2 cellular contexts compared by ENCODE assay signal in the genomic region with DNA sequence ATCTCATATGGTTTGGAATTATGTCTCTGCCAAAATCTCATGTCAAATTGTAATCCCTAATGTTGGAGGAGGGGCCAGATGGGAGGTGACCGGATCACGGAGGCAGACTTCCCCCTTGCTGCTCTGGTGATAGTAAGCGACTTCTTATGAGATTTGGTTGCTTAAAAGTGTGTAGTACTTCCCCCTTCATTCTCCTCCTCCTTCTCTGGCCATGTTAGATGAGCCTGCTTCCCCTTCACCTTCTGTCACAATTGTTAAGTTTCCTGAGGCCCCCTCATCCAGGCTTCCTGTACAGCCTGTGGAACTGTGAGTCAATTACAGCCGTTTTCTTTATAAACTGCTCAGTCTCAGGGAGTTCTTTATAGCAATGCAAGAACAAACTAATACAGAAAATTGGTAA.
TF ChIP-seq lines count a peak whose summit lies in the region.

No MANE protein-coding gene starts in this region.

TF ChIP-seq in GM12878, 131 proteins besides CTCF, POLR2A, EP300 and RAD21 (continued from another document):
- TF ChIP-seq, protein P1, sequence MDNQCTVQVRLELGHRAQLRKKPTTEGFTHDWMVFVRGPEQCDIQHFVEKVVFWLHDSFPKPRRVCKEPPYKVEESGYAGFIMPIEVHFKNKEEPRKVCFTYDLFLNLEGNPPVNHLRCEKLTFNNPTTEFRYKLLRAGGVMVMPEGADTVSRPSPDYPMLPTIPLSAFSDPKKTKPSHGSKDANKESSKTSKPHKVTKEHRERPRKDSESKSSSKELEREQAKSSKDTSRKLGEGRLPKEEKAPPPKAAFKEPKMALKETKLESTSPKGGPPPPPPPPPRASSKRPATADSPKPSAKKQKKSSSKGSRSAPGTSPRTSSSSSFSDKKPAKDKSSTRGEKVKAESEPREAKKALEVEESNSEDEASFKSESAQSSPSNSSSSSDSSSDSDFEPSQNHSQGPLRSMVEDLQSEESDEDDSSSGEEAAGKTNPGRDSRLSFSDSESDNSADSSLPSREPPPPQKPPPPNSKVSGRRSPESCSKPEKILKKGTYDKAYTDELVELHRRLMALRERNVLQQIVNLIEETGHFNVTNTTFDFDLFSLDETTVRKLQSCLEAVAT (IDR thresholded peaks at IDR 0.05) = no peak
- TF ChIP-seq SIX5 (IDR thresholded peaks at IDR 0.05; ENCODE audit: low read depth, low read length, severe bottlenecking) (no peak), JUND (IDR thresholded peaks at IDR 0.05; ENCODE audit: low read depth, low read length) (no peak), MTA3 (IDR thresholded peaks at IDR 0.05; ENCODE audit: borderline replicate concordance, low read length) (no peak), DPF2 (IDR thresholded peaks at IDR 0.05) (no peak), RBBP5 (conservative IDR thresholded peaks at IDR 0.05) (no peak), BACH1 (IDR thresholded peaks at IDR 0.05; ENCODE audit: borderline replicate concordance) (no peak), EGR1 (IDR thresholded peaks at IDR 0.05; ENCODE audit: borderline replicate concordance in 1 of 2, low read depth in 2 of 2, low read length in 2 of 2) (no peak), CHD2 (IDR thresholded peaks at IDR 0.05; ENCODE audit: borderline replicate concordance, low read depth, low read length) (no peak), MYB (IDR thresholded peaks at IDR 0.05; ENCODE audit: borderline replicate concordance, low read depth, low read length) (no peak), POLR2AphosphoS5 (IDR thresholded peaks at IDR 0.05; ENCODE audit: low read length) (no peak), KDM1A (IDR thresholded peaks at IDR 0.05; ENCODE audit: borderline replicate concordance) (no peak), CBFB (IDR thresholded peaks at IDR 0.05; ENCODE audit: low read depth) (no peak), IKZF2 (IDR thresholded peaks at IDR 0.05) (no peak), RUNX3 (IDR thresholded peaks at IDR 0.05; ENCODE audit: low read length) (no peak), ATF7 (IDR thresholded peaks at IDR 0.05; ENCODE audit: low read depth) (no peak)
- TF ChIP-seq, protein P2, sequence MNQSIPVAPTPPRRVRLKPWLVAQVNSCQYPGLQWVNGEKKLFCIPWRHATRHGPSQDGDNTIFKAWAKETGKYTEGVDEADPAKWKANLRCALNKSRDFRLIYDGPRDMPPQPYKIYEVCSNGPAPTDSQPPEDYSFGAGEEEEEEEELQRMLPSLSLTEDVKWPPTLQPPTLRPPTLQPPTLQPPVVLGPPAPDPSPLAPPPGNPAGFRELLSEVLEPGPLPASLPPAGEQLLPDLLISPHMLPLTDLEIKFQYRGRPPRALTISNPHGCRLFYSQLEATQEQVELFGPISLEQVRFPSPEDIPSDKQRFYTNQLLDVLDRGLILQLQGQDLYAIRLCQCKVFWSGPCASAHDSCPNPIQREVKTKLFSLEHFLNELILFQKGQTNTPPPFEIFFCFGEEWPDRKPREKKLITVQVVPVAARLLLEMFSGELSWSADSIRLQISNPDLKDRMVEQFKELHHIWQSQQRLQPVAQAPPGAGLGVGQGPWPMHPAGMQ (IDR thresholded peaks at IDR 0.05; ENCODE audit: borderline replicate concordance) = no peak
- TF ChIP-seq, protein P3, sequence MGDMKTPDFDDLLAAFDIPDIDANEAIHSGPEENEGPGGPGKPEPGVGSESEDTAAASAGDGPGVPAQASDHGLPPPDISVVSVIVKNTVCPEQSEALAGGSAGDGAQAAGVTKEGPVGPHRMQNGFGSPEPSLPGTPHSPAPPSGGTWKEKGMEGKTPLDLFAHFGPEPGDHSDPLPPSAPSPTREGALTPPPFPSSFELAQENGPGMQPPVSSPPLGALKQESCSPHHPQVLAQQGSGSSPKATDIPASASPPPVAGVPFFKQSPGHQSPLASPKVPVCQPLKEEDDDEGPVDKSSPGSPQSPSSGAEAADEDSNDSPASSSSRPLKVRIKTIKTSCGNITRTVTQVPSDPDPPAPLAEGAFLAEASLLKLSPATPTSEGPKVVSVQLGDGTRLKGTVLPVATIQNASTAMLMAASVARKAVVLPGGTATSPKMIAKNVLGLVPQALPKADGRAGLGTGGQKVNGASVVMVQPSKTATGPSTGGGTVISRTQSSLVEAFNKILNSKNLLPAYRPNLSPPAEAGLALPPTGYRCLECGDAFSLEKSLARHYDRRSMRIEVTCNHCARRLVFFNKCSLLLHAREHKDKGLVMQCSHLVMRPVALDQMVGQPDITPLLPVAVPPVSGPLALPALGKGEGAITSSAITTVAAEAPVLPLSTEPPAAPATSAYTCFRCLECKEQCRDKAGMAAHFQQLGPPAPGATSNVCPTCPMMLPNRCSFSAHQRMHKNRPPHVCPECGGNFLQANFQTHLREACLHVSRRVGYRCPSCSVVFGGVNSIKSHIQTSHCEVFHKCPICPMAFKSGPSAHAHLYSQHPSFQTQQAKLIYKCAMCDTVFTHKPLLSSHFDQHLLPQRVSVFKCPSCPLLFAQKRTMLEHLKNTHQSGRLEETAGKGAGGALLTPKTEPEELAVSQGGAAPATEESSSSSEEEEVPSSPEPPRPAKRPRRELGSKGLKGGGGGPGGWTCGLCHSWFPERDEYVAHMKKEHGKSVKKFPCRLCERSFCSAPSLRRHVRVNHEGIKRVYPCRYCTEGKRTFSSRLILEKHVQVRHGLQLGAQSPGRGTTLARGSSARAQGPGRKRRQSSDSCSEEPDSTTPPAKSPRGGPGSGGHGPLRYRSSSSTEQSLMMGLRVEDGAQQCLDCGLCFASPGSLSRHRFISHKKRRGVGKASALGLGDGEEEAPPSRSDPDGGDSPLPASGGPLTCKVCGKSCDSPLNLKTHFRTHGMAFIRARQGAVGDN (IDR thresholded peaks at IDR 0.05) = no peak
TF ChIP-seq in GM12878: peak in this region for 0.

TF ChIP-seq in WTC11, 78 proteins besides CTCF, POLR2A, EP300 and RAD21:
- TF ChIP-seq, protein P4, sequence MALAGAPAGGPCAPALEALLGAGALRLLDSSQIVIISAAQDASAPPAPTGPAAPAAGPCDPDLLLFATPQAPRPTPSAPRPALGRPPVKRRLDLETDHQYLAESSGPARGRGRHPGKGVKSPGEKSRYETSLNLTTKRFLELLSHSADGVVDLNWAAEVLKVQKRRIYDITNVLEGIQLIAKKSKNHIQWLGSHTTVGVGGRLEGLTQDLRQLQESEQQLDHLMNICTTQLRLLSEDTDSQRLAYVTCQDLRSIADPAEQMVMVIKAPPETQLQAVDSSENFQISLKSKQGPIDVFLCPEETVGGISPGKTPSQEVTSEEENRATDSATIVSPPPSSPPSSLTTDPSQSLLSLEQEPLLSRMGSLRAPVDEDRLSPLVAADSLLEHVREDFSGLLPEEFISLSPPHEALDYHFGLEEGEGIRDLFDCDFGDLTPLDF (CRISPR knock-in tag; IDR thresholded peaks at IDR 0.05) = no peak
- TF ChIP-seq JAZF1 (CRISPR knock-in tag; IDR thresholded peaks at IDR 0.05) (no peak), ZBTB21 (CRISPR knock-in tag; IDR thresholded peaks at IDR 0.05; ENCODE audit: borderline replicate concordance) (no peak)
